In the genomic region with DNA sequence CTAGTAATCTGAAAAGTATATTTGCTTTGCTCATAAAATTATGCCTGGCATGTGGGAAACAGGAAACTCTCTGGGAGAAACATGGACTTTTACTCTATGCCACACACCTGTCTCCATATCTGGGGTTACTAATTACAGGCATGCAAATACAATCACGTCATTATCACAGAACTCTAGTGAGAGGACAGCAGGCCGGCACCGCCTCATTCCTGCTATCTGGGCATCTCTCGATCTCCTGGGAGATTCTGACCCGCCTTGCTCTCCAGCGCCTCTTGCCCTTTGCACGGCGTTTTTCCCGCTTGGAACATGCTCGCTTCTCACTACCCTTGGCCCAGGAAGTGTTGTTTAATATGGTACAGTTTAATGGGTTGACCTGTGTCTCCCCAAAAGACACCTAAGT, we compare ENCODE assay signal across 23 cellular contexts.
"Had no signal": no experiment of that assay in that cellular context is flagged by ENCODE, and none has a peak within 500 bp of the region (broad histone marks: within the 10 kb centered on the region; RNA-seq: fewer than 3 reads in every experiment).

No MANE protein-coding gene starts in this region.

- H3K4me1 ChIP-seq: left lung, psoas muscle had no signal

- H3K27ac ChIP-seq: cardiac muscle cell, left lung, psoas muscle, thoracic aorta had no signal

- ATAC-seq: activated CD8-positive, alpha-beta T cell treated with anti-CD3 and anti-CD28 coated beads for 36 hours; activated T-helper 17 cell treated with anti-CD3 and anti-CD28 coated beads, Interleukin-2, amount 50 U/mL, for 72 hours; left lung; naive thymus-derived CD4-positive, alpha-beta T cell; psoas muscle; right cardiac atrium had no signal

- H3K9me3 ChIP-seq: left lung, psoas muscle, thoracic aorta had no signal

- FAIRE-seq: colon, kidney, TTC549 had no signal

- H3K27me3 ChIP-seq: cardiac muscle cell, left lung had no signal

- H3K4me2 ChIP-seq: smooth muscle cell had no signal

- H3K4me3 ChIP-seq: cardiac muscle cell, left lung, psoas muscle, smooth muscle cell, thoracic aorta had no signal

- DNase-seq: activated CD4-positive, alpha-beta T cell treated with anti-CD3 and anti-CD28 coated beads for 48 hours; activated CD4-positive, CD25-positive, alpha-beta regulatory T cell; activated CD8-positive, alpha-beta T cell treated with anti-CD3 and anti-CD28 coated beads for 36 hours; activated naive CD4-positive, alpha-beta T cell; activated naive CD8-positive, alpha-beta T cell treated with anti-CD3 and anti-CD28 coated beads, Interleukin-2, amount 10 ng/mL, durations not matched to agents 7 days and 5 days; activated T-cell treated with anti-CD3 and anti-CD28 coated beads, Interleukin-2, amount 50 U/mL, for 1 hour; amygdala; foreskin melanocyte; head of caudate nucleus; kidney; left lung; mammary epithelial cell; midbrain; naive thymus-derived CD4-positive, alpha-beta T cell; psoas muscle; right cardiac atrium; stimulated activated CD4-positive, alpha-beta T cell treated with anti-CD3 and anti-CD28 coated beads, Interleukin-4, amount 100 ng/mL, for 1 hour had no signal
